ENCODE assay signal across 18 cellular contexts in genomic region chr2:144912206-144912605, GRCh38.
DNase-seq lines count a peak whose midpoint lies in the region; ATAC-seq and TF ChIP-seq lines count a peak whose summit lies in the region.
"Had no signal": no experiment of that assay in that cellular context is flagged by ENCODE, and none has a peak within 500 bp of the region (broad histone marks: within the 10 kb centered on the region; RNA-seq: fewer than 3 reads in every experiment).

No MANE protein-coding gene starts in this region.

- POLR2A ChIA-PET in SK-N-SH (lab: Yijun Ruan, JAX), result no interaction called here
- POLR2A ChIA-PET in IMR-90 (lab: Charles Lee; ENCODE audit: unreplicated experiment), result no interaction called here

- no peak overlapping the region for H3K4me2 ChIP-seq in SK-N-SH
- no peak overlapping the region for H3K4me2 ChIP-seq in IMR-90 (ENCODE audit: low read depth, low read length)

- H2BK120ac ChIP-seq in IMR-90 (ENCODE audit: low read depth, low read length), result no peak overlapping the region

- no peak overlapping the region for H3K56ac ChIP-seq in IMR-90 (ENCODE audit: extremely low read depth, insufficient read depth, low read length)

- H2AFZ ChIP-seq in SK-N-SH (ENCODE audit: low read depth), result no peak overlapping the region
- no peak overlapping the region for H2AFZ ChIP-seq in IMR-90 (replicated peaks; ENCODE audit: low read length, poor library complexity)
- H2AFZ ChIP-seq: GM23248 had no signal

- H2BK20ac ChIP-seq in IMR-90 (ENCODE audit: low read depth, low read length), result no peak overlapping the region

- no peak overlapping the region for H3K14ac ChIP-seq in IMR-90 (replicated peaks; ENCODE audit: low read depth, low read length)

- peaks cover 4% of the 10 kb centered on the region for H3F3A ChIP-seq in SK-N-SH (replicated peaks; ENCODE audit: insufficient read depth)

- H3K9me1 ChIP-seq in IMR-90 (ENCODE audit: insufficient read depth, low read length), result no peaks in the 10 kb centered on the region

- no peak overlapping the region for H3K9ac ChIP-seq in SK-N-SH
- H3K9ac ChIP-seq in IMR-90 (ENCODE audit: low read depth, low read length), result no peak overlapping the region
- H3K9ac ChIP-seq: GM23248 had no signal

- DNase-seq in SK-N-SH, result no peak
- no peak for DNase-seq in IMR-90
- peak; percentile 5 for DNase-seq in fibroblast of villous mesenchyme (ENCODE audit: low read depth)
- DNase-seq in vagina (ENCODE audit: extremely low spot score in 2 of 2), result no peak
- DNase-seq in stimulated activated naive CD4-positive, alpha-beta T cell (lab: John Stamatoyannopoulos, UW), result no peak
- DNase-seq: AML-193; BE2C; C1 segment of cervical spinal cord; Calu3; CD4-positive, alpha-beta memory T cell; COR-L47; DMS53; DMS79 treated with DMSO at 0.1 percent for 48 hours; GM23248; H7; HCEC 1CT had no signal

- no peak overlapping the region for H3K27ac ChIP-seq in SK-N-SH (ENCODE audit: low read depth in 2 of 2, low read length in 1 of 2)
- no peak overlapping the region for H3K27ac ChIP-seq in IMR-90 (ENCODE audit: insufficient read depth, low read length)
- H3K27ac ChIP-seq in vagina, result no peak overlapping the region
- H3K27ac ChIP-seq: 22Rv1, GM23248 had no signal

- intact Hi-C loops in IMR-90 (cut with micrococcal nuclease), result no loop called here
- intact Hi-C loops in vagina (cut with DNase I), result no loop called here

- H3K9me2 ChIP-seq in SK-N-SH, result no peaks in the 10 kb centered on the region

- TF ChIP-seq EP300 in SK-N-SH (IDR thresholded peaks at IDR 0.05; ENCODE audit: borderline replicate concordance in 1 of 2, low read depth in 1 of 2, low read length in 1 of 2), result no peak

- H3K79me2 ChIP-seq in SK-N-SH (ENCODE audit: insufficient read depth), result no peaks in the 10 kb centered on the region

- H3K23ac ChIP-seq in IMR-90 (ENCODE audit: low read depth, low read length), result no peak overlapping the region

- WGBS in SK-N-SH (ENCODE audit: low lambda C conversion rate), result 89% methylated on average over 2 of the region's 2 CpGs
- WGBS in IMR-90 (ENCODE audit: extremely low coverage in 2 of 2, insufficient read length in 1 of 2), 2 experiments, result no CpG with 5 or more reads among the region's 2 CpGs

- no peak overlapping the region for H2AK5ac ChIP-seq in IMR-90 (ENCODE audit: low read depth, low read length)

- no peak overlapping the region for H4K5ac ChIP-seq in IMR-90 (ENCODE audit: low read depth, low read length)

- no peak overlapping the region for H4K8ac ChIP-seq in IMR-90 (ENCODE audit: low read depth in 2 of 2, low read length in 2 of 2)

- no TSS peak for BruUV-seq in IMR-90 (replicated peaks; lab: Mats Ljungman, UMichigan)

- TF ChIP-seq POLR2A in IMR-90 (IDR thresholded peaks at IDR 0.05; ENCODE audit: low read depth, low read length) (no peak), vagina (IDR thresholded peaks at IDR 0.05) (no peak)

- H3K18ac ChIP-seq in IMR-90 (ENCODE audit: low read depth, low read length), result no peak overlapping the region

- TF ChIP-seq RAD21 in SK-N-SH (IDR thresholded peaks at IDR 0.05; ENCODE audit: low read length) (no peak), IMR-90 (IDR thresholded peaks at IDR 0.05; ENCODE audit: low read length) (no peak)

- 0 out of 2 replicates have a peak, but pooled peaks cover 8% of the 10 kb centered on the region for H3K9me3 ChIP-seq in SK-N-SH
- H3K9me3 ChIP-seq in IMR-90 (ENCODE audit: control insufficient read depth, insufficient read depth, low read length), result no peaks in the 10 kb centered on the region
- H3K9me3 ChIP-seq in vagina, result no peaks in the 10 kb centered on the region
- H3K9me3 ChIP-seq: BE2C had no signal

- in situ Hi-C loops in IMR-90 (cut with MboI; ENCODE audit: low sequenced_read_pairs), result no loop called here

- CTCF ChIA-PET in SK-N-SH (lab: Yijun Ruan, JAX), result no interaction called here
- CTCF ChIA-PET in IMR-90 (lab: Yijun Ruan, JAX), result no interaction called here

- H4K20me1 ChIP-seq in SK-N-SH (ENCODE audit: insufficient read depth), result no peaks in the 10 kb centered on the region
- H4K20me1 ChIP-seq in IMR-90 (ENCODE audit: insufficient read depth, low read length), result no peaks in the 10 kb centered on the region

- H2BK5ac ChIP-seq in IMR-90 (ENCODE audit: low read depth, low read length, poor library complexity, severe bottlenecking), result no peak overlapping the region

- dilution Hi-C loops in IMR-90 (cut with HindIII; ENCODE audit: low sequenced_read_pairs, unreplicated experiment), result no loop called here

- H3K79me1 ChIP-seq in IMR-90 (ENCODE audit: low read depth in 1 of 2, low read length in 2 of 2), result no peaks in the 10 kb centered on the region

- H3K4ac ChIP-seq in IMR-90 (ENCODE audit: low read depth, low read length), result no peak overlapping the region

- H3K4me1 ChIP-seq in SK-N-SH (ENCODE audit: control insufficient read depth in 1 of 2, insufficient read depth in 2 of 2, low read depth in 1 of 2, low read length in 1 of 2), result no peaks in the 10 kb centered on the region; a peak in 1 of 4 replicates
- no peaks in the 10 kb centered on the region for H3K4me1 ChIP-seq in IMR-90 (ENCODE audit: control insufficient read depth, insufficient read depth, low read length)
- H3K4me1 ChIP-seq in vagina, result no peaks in the 10 kb centered on the region
- H3K4me1 ChIP-seq: BE2C had no signal

- H2BK15ac ChIP-seq in IMR-90 (ENCODE audit: low read depth, low read length), result no peak overlapping the region

- ATAC-seq in SK-N-SH treated with all-trans-retinoic acid at 6 μM for 48 hours, result no peak
- ATAC-seq in IMR-90 (ENCODE audit: low read depth), result peak; percentile 35; the same call in 1 of the 2 replicates

- TF ChIP-seq CTCF in SK-N-SH (IDR thresholded peaks at IDR 0.05) (no peak), IMR-90 (conservative IDR thresholded peaks at IDR 0.05; ENCODE audit: low read depth, low read length) (no peak), fibroblast of villous mesenchyme (IDR thresholded peaks at IDR 0.05; ENCODE audit: insufficient read depth, low read depth, low read length) (no peak), vagina (IDR thresholded peaks at IDR 0.05) (no peak)

- H3K36me3 ChIP-seq in SK-N-SH (replicated peaks in 1 of 2; ENCODE audit: control insufficient read depth in 1 of 2, insufficient read depth in 2 of 2, low read length in 1 of 2) (peaks cover 0 to 7% of the 10 kb centered on the region in 2 experiments), IMR-90 (ENCODE audit: control insufficient read depth, insufficient read depth, low read length) (no peaks in the 10 kb centered on the region), vagina (no peaks in the 10 kb centered on the region)
- H3K36me3 ChIP-seq: BE2C had no signal

- H3K27me3 ChIP-seq in SK-N-SH (ENCODE audit: insufficient read depth) (no peaks in the 10 kb centered on the region), IMR-90 (ENCODE audit: control insufficient read depth, insufficient read depth, low read length) (no peaks in the 10 kb centered on the region), vagina (no peaks in the 10 kb centered on the region)
- H3K27me3 ChIP-seq: BE2C had no signal

- H4K91ac ChIP-seq in IMR-90 (ENCODE audit: insufficient read depth, low read depth, low read length), result no peak overlapping the region

- no peak overlapping the region for H3K4me3 ChIP-seq in SK-N-SH (ENCODE audit: low read depth in 2 of 2, low read length in 1 of 2)
- H3K4me3 ChIP-seq in IMR-90 (ENCODE audit: insufficient read depth, low read depth, low read length), result no peak overlapping the region
- no peak overlapping the region for H3K4me3 ChIP-seq in fibroblast of villous mesenchyme (ENCODE audit: low read depth, low read length)
- no peak overlapping the region for H3K4me3 ChIP-seq in vagina
- H3K4me3 ChIP-seq: GM23248 had no signal

- no peak overlapping the region for H2AK9ac ChIP-seq in IMR-90 (replicated peaks; ENCODE audit: low read depth, low read length, poor library complexity)

TF ChIP-seq in SK-N-SH, 30 proteins besides CTCF, POLR2A, EP300 and RAD21:
- TF ChIP-seq SIN3A (IDR thresholded peaks at IDR 0.05; ENCODE audit: borderline replicate concordance, low read depth, low read length) (no peak), TCF12 (IDR thresholded peaks at IDR 0.05) (0 out of 2 replicates have a peak, but pooled peaks have one; percentile 8), USF1 (IDR thresholded peaks at IDR 0.05; ENCODE audit: borderline replicate concordance, low read depth) (no peak), JUND (IDR thresholded peaks at IDR 0.05) (no peak)

TF ChIP-seq in SK-N-SH treated with all-trans-retinoic acid at 6 μM for 48 hours, 23 proteins besides CTCF, POLR2A, EP300 and RAD21 (continues in another document):
- TF ChIP-seq ZNF565 (CRISPR knock-in tag; conservative IDR thresholded peaks at IDR 0.05; ENCODE audit: low read depth), result no peak
- no peak for TF ChIP-seq CREB5 (CRISPR knock-in tag; IDR thresholded peaks at IDR 0.05; ENCODE audit: low read depth)
- TF ChIP-seq BACH2 (CRISPR knock-in tag; IDR thresholded peaks at IDR 0.05; ENCODE audit: borderline replicate concordance), result no peak
- TF ChIP-seq TOX (CRISPR knock-in tag; IDR thresholded peaks at IDR 0.05; ENCODE audit: borderline replicate concordance), result no peak

TF ChIP-seq in IMR-90, 13 proteins besides CTCF, POLR2A, EP300 and RAD21:
- TF ChIP-seq MAZ (IDR thresholded peaks at IDR 0.05; ENCODE audit: borderline replicate concordance, low read depth, low read length) (no peak), SMC3 (IDR thresholded peaks at IDR 0.05; ENCODE audit: low read depth, low read length) (no peak), MXI1 (IDR thresholded peaks at IDR 0.05; ENCODE audit: borderline replicate concordance, low read depth, low read length) (no peak), BHLHE40 (IDR thresholded peaks at IDR 0.05; ENCODE audit: low read depth, low read length) (no peak), ELK1 (IDR thresholded peaks at IDR 0.05; ENCODE audit: borderline replicate concordance, low read depth, low read length) (no peak), NFE2L2 (IDR thresholded peaks at IDR 0.05; ENCODE audit: low read depth, low read length) (no peak), USF2 (IDR thresholded peaks at IDR 0.05; ENCODE audit: low read depth, low read length) (no peak), MAFK (IDR thresholded peaks at IDR 0.05; ENCODE audit: low read depth, low read length) (no peak)
